Comparison of ENCODE assay signal across 21 cellular contexts in genomic region chr7:114856625-114857024, GRCh38.
DNase-seq lines count a peak whose midpoint lies in the region; ATAC-seq, FAIRE-seq and TF ChIP-seq lines count a peak whose summit lies in the region.
"Had no signal": no experiment of that assay in that cellular context is flagged by ENCODE, and none has a peak within 500 bp of the region (broad histone marks: within the 10 kb centered on the region; RNA-seq: fewer than 3 reads in every experiment).

No MANE protein-coding gene starts in this region.

- no peak overlapping the region for H3K4ac ChIP-seq in H9 (ENCODE audit: low read depth, low read length)

- no peak overlapping the region for H2BK12ac ChIP-seq in H9 (ENCODE audit: insufficient read length, low read depth, low read length)

- H2BK120ac ChIP-seq in H9 (ENCODE audit: low read depth, low read length, poor library complexity, severe bottlenecking): no peak overlapping the region

- no peaks in the 10 kb centered on the region for H3K79me2 ChIP-seq in H9 (ENCODE audit: insufficient read depth, low read length)
- H3K79me2 ChIP-seq in smooth muscle cell (ENCODE audit: low read depth): no peaks in the 10 kb centered on the region

- H3K4me3 ChIP-seq in iPS-20b (ENCODE audit: low read length) (peak overlapping the region; percentile 40), smooth muscle cell (no peak overlapping the region)
- H3K4me3 ChIP-seq: BLaER1 treated with 17β-estradiol and CSF1 and Interleukin-3, amounts not matched to agents 10 nM and 100 nM; colonic mucosa; gastroesophageal sphincter had no signal

- no peak overlapping the region for H2AK5ac ChIP-seq in H9 (ENCODE audit: insufficient read length, low read length)

- no peaks in the 10 kb centered on the region for H3K36me3 ChIP-seq in iPS-20b (ENCODE audit: insufficient read depth, low read depth, low read length)
- no peaks in the 10 kb centered on the region for H3K36me3 ChIP-seq in smooth muscle cell (ENCODE audit: low read depth)
- H3K36me3 ChIP-seq: BLaER1 treated with 17β-estradiol and CSF1 and Interleukin-3, amounts not matched to agents 10 nM and 100 nM; colonic mucosa; gastroesophageal sphincter; WERI-Rb-1 had no signal

- peaks cover 13 to 27% of the 10 kb centered on the region in 2 experiments for H3K4me1 Mint-ChIP-seq in H9
- no peaks in the 10 kb centered on the region for H3K4me1 Mint-ChIP-seq in natural killer cell treated with Interleukin-12 subunit alpha and Interleukin-12 subunit beta and Interleukin-15 and Interleukin-18, amount 100 ng/mL, for 72 hours (ENCODE audit: low read depth in 2 of 2)
- H3K4me1 Mint-ChIP-seq: activated naive CD4-positive, alpha-beta T cell treated with anti-CD3 and anti-CD28 coated beads, Interleukin-2, amount 50 U/mL, for 24 hours; memory B cell; stimulated activated naive B cell treated with anti-CD40 and anti-IgM and Interleukin-4, amounts not matched to agents 10 μg/mL and 1 μg/mL and 100 μg/mL, for 72 hours; T-cell had no signal

- no peak overlapping the region for H4K5ac ChIP-seq in H9 (ENCODE audit: insufficient read length, low read depth, low read length)

- FAIRE-seq in GM12891 (lab: Jason Lieb, UNC): no peak

- no peak for TF ChIP-seq CTCF in H9 (conservative IDR thresholded peaks at IDR 0.05)
- no peak for TF ChIP-seq CTCF in smooth muscle cell (IDR thresholded peaks at IDR 0.05; ENCODE audit: borderline replicate concordance, insufficient read depth, poor library complexity, severe bottlenecking)

- H3K9ac ChIP-seq in H9 (ENCODE audit: extremely low read depth, insufficient read length, low read length) (no peak overlapping the region), iPS-20b (ENCODE audit: low read depth, low read length) (no peak overlapping the region; the same call in 1 of the 2 replicates), smooth muscle cell (ENCODE audit: low read depth) (no peak overlapping the region)
- H3K9ac ChIP-seq: BLaER1 treated with 17β-estradiol and CSF1 and Interleukin-3, amounts not matched to agents 10 nM and 100 nM had no signal

- H4K91ac ChIP-seq in H9 (ENCODE audit: insufficient read length, low read depth, low read length): no peak overlapping the region

- H3K4me2 ChIP-seq in H9 (ENCODE audit: insufficient read depth, insufficient read length, low read length) (peak overlapping the region; percentile 1), smooth muscle cell (peak overlapping the region; percentile 28)
- H3K4me2 ChIP-seq: BLaER1 treated with 17β-estradiol and CSF1 and Interleukin-3, amounts not matched to agents 10 nM and 100 nM had no signal

- no peaks in the 10 kb centered on the region for H3K36me3 Mint-ChIP-seq in H9 (ENCODE audit: insufficient read depth in 1 of 3, low read depth in 3 of 3)
- H3K36me3 Mint-ChIP-seq in natural killer cell treated with Interleukin-12 subunit alpha and Interleukin-12 subunit beta and Interleukin-15 and Interleukin-18, amount 100 ng/mL, for 72 hours: no peaks in the 10 kb centered on the region
- H3K36me3 Mint-ChIP-seq: activated naive CD4-positive, alpha-beta T cell treated with anti-CD3 and anti-CD28 coated beads, Interleukin-2, amount 50 U/mL, for 24 hours; memory B cell; stimulated activated naive B cell treated with anti-CD40 and anti-IgM and Interleukin-4, amounts not matched to agents 10 μg/mL and 1 μg/mL and 100 μg/mL, for 72 hours; T-cell had no signal

- TF ChIP-seq POLR2A in GM12891 (IDR thresholded peaks at IDR 0.05; ENCODE audit: low read depth, low read length): no peak

- H3K9me3 ChIP-seq in H9 (ENCODE audit: control insufficient read depth, low read depth, low read length) (no peaks in the 10 kb centered on the region), iPS-20b (ENCODE audit: insufficient read depth, low read depth, low read length) (no peaks in the 10 kb centered on the region), smooth muscle cell (replicated peaks; ENCODE audit: low read depth) (no peaks in the 10 kb centered on the region)
- H3K9me3 ChIP-seq: BLaER1 treated with 17β-estradiol and CSF1 and Interleukin-3, amounts not matched to agents 10 nM and 100 nM; colonic mucosa; gastroesophageal sphincter had no signal

- H3K27me3 ChIP-seq in H9 (ENCODE audit: insufficient read depth, low read length): no peaks in the 10 kb centered on the region
- no peaks in the 10 kb centered on the region for H3K27me3 ChIP-seq in iPS-20b (ENCODE audit: insufficient read depth, low read length)
- H3K27me3 ChIP-seq in smooth muscle cell (ENCODE audit: low read depth): no peaks in the 10 kb centered on the region
- H3K27me3 ChIP-seq: BLaER1 treated with 17β-estradiol and CSF1 and Interleukin-3, amounts not matched to agents 10 nM and 100 nM; colonic mucosa; gastroesophageal sphincter had no signal

- H2BK5ac ChIP-seq in H9 (ENCODE audit: insufficient read length, low read length): no peak overlapping the region

- peak overlapping the region in 2 of 3 experiments; percentile 48 to 63; a peak in 2 of 7 replicates for H3K27ac Mint-ChIP-seq in H9
- no peak overlapping the region for H3K27ac Mint-ChIP-seq in natural killer cell treated with Interleukin-12 subunit alpha and Interleukin-12 subunit beta and Interleukin-15 and Interleukin-18, amount 100 ng/mL, for 72 hours
- H3K27ac Mint-ChIP-seq: activated CD8-positive, alpha-beta T cell treated with anti-CD3 and anti-CD28 coated beads for 36 hours; activated naive CD4-positive, alpha-beta T cell treated with anti-CD3 and anti-CD28 coated beads, Interleukin-2, amount 50 U/mL, for 24 hours; activated T-cell treated with anti-CD3 and anti-CD28 coated beads, Interleukin-2, amount 50 U/mL, for 24 hours; memory B cell; stimulated activated naive B cell treated with anti-CD40 and anti-IgM and Interleukin-4, amounts not matched to agents 10 μg/mL and 1 μg/mL and 100 μg/mL, for 72 hours; T-cell had no signal

- ATAC-seq in HG03108 (IDR thresholded peaks at IDR 0.05; ENCODE audit: unreplicated experiment): no peak
- ATAC-seq in natural killer cell treated with Interleukin-12 subunit alpha and Interleukin-12 subunit beta and Interleukin-15 and Interleukin-18, amount 100 ng/mL, for 72 hours: no peak
- ATAC-seq: activated CD8-positive, alpha-beta T cell treated with anti-CD3 and anti-CD28 coated beads for 36 hours; gastroesophageal sphincter; stimulated activated naive B cell treated with anti-CD40 and anti-IgM and Interleukin-4, amounts not matched to agents 10 μg/mL and 1 μg/mL and 100 μg/mL, for 72 hours; T-cell had no signal

- H3K27ac ChIP-seq in H9 (ENCODE audit: insufficient read length, low read depth, low read length) (peak overlapping the region; percentile 39), iPS-20b (ENCODE audit: low read length) (peak overlapping the region; percentile 30), smooth muscle cell (ENCODE audit: low read depth) (no peak overlapping the region)
- H3K27ac ChIP-seq: BLaER1 treated with 17β-estradiol and CSF1 and Interleukin-3, amounts not matched to agents 10 nM and 100 nM; colonic mucosa; epithelial cell of prostate; gastroesophageal sphincter; WERI-Rb-1 had no signal

- no peaks in the 10 kb centered on the region for H4K20me1 ChIP-seq in H9 (ENCODE audit: control insufficient read depth, insufficient read depth, insufficient read length)
- no peaks in the 10 kb centered on the region for H4K20me1 ChIP-seq in smooth muscle cell (ENCODE audit: low read depth)
- H4K20me1 ChIP-seq: BLaER1 treated with 17β-estradiol and CSF1 and Interleukin-3, amounts not matched to agents 10 nM and 100 nM had no signal

- H3F3A ChIP-seq in smooth muscle cell (ENCODE audit: low read depth): no peaks in the 10 kb centered on the region

- no peak overlapping the region for H3K18ac ChIP-seq in H9 (ENCODE audit: insufficient read length, low read depth, low read length)

- no peak overlapping the region for H3K14ac ChIP-seq in H9 (ENCODE audit: insufficient read depth, low read length)

- H3K4me1 ChIP-seq in H9 (ENCODE audit: insufficient read depth, low read length) (peaks cover 4% of the 10 kb centered on the region), iPS-20b (ENCODE audit: insufficient read depth, low read length) (peaks cover 24% of the 10 kb centered on the region), smooth muscle cell (ENCODE audit: low read depth) (peaks cover 10% of the 10 kb centered on the region)
- H3K4me1 ChIP-seq: BLaER1 treated with 17β-estradiol and CSF1 and Interleukin-3, amounts not matched to agents 10 nM and 100 nM; colonic mucosa; gastroesophageal sphincter had no signal

- no peak overlapping the region for H3K23ac ChIP-seq in H9 (ENCODE audit: insufficient read length, low read depth, low read length)

- no peaks in the 10 kb centered on the region for H3K27me3 Mint-ChIP-seq in H9 (ENCODE audit: low read depth)
- H3K27me3 Mint-ChIP-seq in natural killer cell treated with Interleukin-12 subunit alpha and Interleukin-12 subunit beta and Interleukin-15 and Interleukin-18, amount 100 ng/mL, for 72 hours: peaks cover 0 to 8% of the 10 kb centered on the region in 2 donors
- H3K27me3 Mint-ChIP-seq: activated naive CD4-positive, alpha-beta T cell treated with anti-CD3 and anti-CD28 coated beads, Interleukin-2, amount 50 U/mL, for 24 hours; T-cell had no signal

- H3K4me3 Mint-ChIP-seq in H9: no peak overlapping the region
- no peak overlapping the region for H3K4me3 Mint-ChIP-seq in natural killer cell treated with Interleukin-12 subunit alpha and Interleukin-12 subunit beta and Interleukin-15 and Interleukin-18, amount 100 ng/mL, for 72 hours
- H3K4me3 Mint-ChIP-seq: activated CD8-positive, alpha-beta T cell treated with anti-CD3 and anti-CD28 coated beads for 36 hours; activated naive CD4-positive, alpha-beta T cell treated with anti-CD3 and anti-CD28 coated beads, Interleukin-2, amount 50 U/mL, for 24 hours; activated T-cell treated with anti-CD3 and anti-CD28 coated beads, Interleukin-2, amount 50 U/mL, for 24 hours; memory B cell; stimulated activated naive B cell treated with anti-CD40 and anti-IgM and Interleukin-4, amounts not matched to agents 10 μg/mL and 1 μg/mL and 100 μg/mL, for 72 hours; T-cell had no signal

- H2AFZ ChIP-seq in H9 (ENCODE audit: low read length) (no peak overlapping the region), smooth muscle cell (ENCODE audit: low read depth) (peak overlapping the region; percentile 3)

- H4K8ac ChIP-seq in H9 (replicated peaks; ENCODE audit: insufficient read length, low read depth, low read length): no peak overlapping the region

- H2BK15ac ChIP-seq in H9 (ENCODE audit: low read depth, low read length): no peak overlapping the region

- H3K56ac ChIP-seq in H9 (ENCODE audit: insufficient read length, low read depth, low read length): no peak overlapping the region

- no CpG with 5 or more reads among the region's 3 CpGs for WGBS in H9 (ENCODE audit: extremely low coverage, insufficient read length, low lambda C conversion rate)
- 30% methylated on average over 3 of the region's 3 CpGs for WGBS in smooth muscle cell (ENCODE audit: low lambda C conversion rate)

- DNase-seq in H9 (no peak), astrocyte of the hippocampus (ENCODE audit: low read depth, low spot score) (peak; percentile 63), smooth muscle cell (lab: John Stamatoyannopoulos, UW; ENCODE audit: unreplicated experiment) (no peak), GM12891 (ENCODE audit: insufficient read length, low spot score) (no peak)
- no peak for DNase-seq in natural killer cell treated with Interleukin-12 subunit alpha and Interleukin-12 subunit beta and Interleukin-15 and Interleukin-18, amount 100 ng/mL, for 72 hours (ENCODE audit: low spot score)
- DNase-seq: activated CD8-positive, alpha-beta T cell treated with anti-CD3 and anti-CD28 coated beads for 36 hours; activated T-cell treated with anti-CD3 and anti-CD28 coated beads, Interleukin-2, amount 50 U/mL, for 24 hours; colonic mucosa; NCI-H2029 treated with DMSO at 0.1 percent for 48 hours; NCI-H510A; stimulated activated CD4-positive, alpha-beta T cell treated with anti-CD3 and anti-CD28 coated beads, Interleukin-15, amount 100 ng/mL, for 24 hours; stimulated activated naive B cell treated with anti-CD40 and anti-IgM and Interleukin-4, amounts not matched to agents 10 μg/mL and 1 μg/mL and 100 μg/mL, for 72 hours; T-cell; WERI-Rb-1 had no signal

- no peak overlapping the region for H2BK20ac ChIP-seq in H9 (ENCODE audit: low read depth, low read length, poor library complexity, severe bottlenecking)

- H3T11ph ChIP-seq in H9 (ENCODE audit: low read length): no peak overlapping the region

- no peaks in the 10 kb centered on the region for H3K23me2 ChIP-seq in H9 (ENCODE audit: insufficient read length, low read depth, low read length, poor library complexity, severe bottlenecking)

- no peaks in the 10 kb centered on the region for H3K9me3 Mint-ChIP-seq in H9
- no peaks in the 10 kb centered on the region for H3K9me3 Mint-ChIP-seq in natural killer cell treated with Interleukin-12 subunit alpha and Interleukin-12 subunit beta and Interleukin-15 and Interleukin-18, amount 100 ng/mL, for 72 hours
- H3K9me3 Mint-ChIP-seq: activated CD8-positive, alpha-beta T cell treated with anti-CD3 and anti-CD28 coated beads for 36 hours; activated naive CD4-positive, alpha-beta T cell treated with anti-CD3 and anti-CD28 coated beads, Interleukin-2, amount 50 U/mL, for 24 hours; activated T-cell treated with anti-CD3 and anti-CD28 coated beads, Interleukin-2, amount 50 U/mL, for 24 hours; memory B cell; stimulated activated naive B cell treated with anti-CD40 and anti-IgM and Interleukin-4, amounts not matched to agents 10 μg/mL and 1 μg/mL and 100 μg/mL, for 72 hours; T-cell had no signal

- no peaks in the 10 kb centered on the region for H3K79me1 ChIP-seq in H9 (ENCODE audit: insufficient read depth, low read depth, low read length, poor library complexity, severe bottlenecking)

Comparison
In these comparisons a context has a peak if more than half of its experiments do, and no peak if none do; other contexts are left out.
1. H3K27ac Mint-ChIP-seq: peak in H9 (2 of 3); none in natural killer cell treated with Interleukin-12 subunit alpha and Interleukin-12 subunit beta and Interleukin-15 and Interleukin-18, amount 100 ng/mL, for 72 hours (0 of 2).